8 cellular contexts compared by ENCODE assay signal in the genomic region with DNA sequence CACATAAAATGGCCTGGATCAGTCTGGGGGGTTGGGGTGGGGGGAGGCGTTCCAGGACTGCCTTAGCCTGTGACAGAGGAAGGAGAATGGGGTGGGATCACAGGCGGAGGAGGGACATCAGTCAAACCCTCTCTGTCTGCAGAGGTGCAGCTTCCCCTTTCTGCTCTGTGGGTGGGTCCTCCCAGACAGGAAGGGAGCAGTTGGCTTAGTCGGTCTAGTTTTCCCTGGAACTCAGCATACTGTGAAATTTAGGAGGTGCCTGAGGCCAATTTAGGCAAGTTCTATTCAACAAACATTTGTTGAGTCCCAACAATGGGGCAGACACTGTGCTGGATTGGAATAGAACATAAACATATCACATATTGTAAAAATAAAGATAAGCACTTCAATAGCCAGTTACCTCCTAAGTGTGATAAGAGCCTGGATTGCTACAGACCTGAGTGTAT. TPM values are rescaled to one million over a fixed set of nuclear protein-coding genes. Genes with fewer than 3 reads are reported as not detected.
DNase-seq lines count a peak whose midpoint lies in the region; ATAC-seq and TF ChIP-seq lines count a peak whose summit lies in the region.
"Not testable (repeated sequence)": the region's sequence is repeated elsewhere in the genome, so short reads cannot be mapped to it uniquely, and the experiment has no call there.

No MANE protein-coding gene starts in this region.

- peak overlapping the region; percentile 10 for H3K4me2 ChIP-seq in neural progenitor cell

- peak overlapping the region; percentile 81 to 84 for H3K27ac ChIP-seq in esophagus (ENCODE audit: low read depth in 2 of 2, low read length in 1 of 2)
- not testable (repeated sequence) for H3K27ac ChIP-seq in neural progenitor cell; aorta (ENCODE audit: low read depth in 1 of 2, low read length in 2 of 2)

- peak overlapping the region; percentile 89 for H2AFZ ChIP-seq in neural progenitor cell (replicated peaks)

- not testable (repeated sequence) for H3K27me3 ChIP-seq in esophagus (ENCODE audit: control insufficient read depth in 1 of 2, insufficient read depth in 2 of 2, low read length in 2 of 2); neural progenitor cell; aorta (ENCODE audit: control insufficient read depth in 1 of 2, insufficient read depth in 2 of 2, low read length in 1 of 2)

- not testable (repeated sequence) for H3F3A ChIP-seq in neural progenitor cell (ENCODE audit: low read depth)

- WGBS in esophagus, 2 donors: 25 to 34% methylated on average over 3 of the region's 3 CpGs
- WGBS in aorta, 2 donors: 23 to 24% methylated on average over 3 of the region's 3 CpGs

- not testable (repeated sequence) for H3K4me1 Mint-ChIP-seq in activated B cell treated with CpG ODN at 0.5 μM for 24 hours, neural progenitor cell

- not testable (repeated sequence) for H3K9me3 ChIP-seq in ES-I3 (ENCODE audit: control insufficient read depth, insufficient read depth, low read length); esophagus (ENCODE audit: control insufficient read depth in 2 of 2, insufficient read depth in 1 of 2, low read depth in 1 of 2, low read length in 1 of 2); neural progenitor cell (ENCODE audit: low read depth); aorta (ENCODE audit: control insufficient read depth, low read length)

- POLR2A ChIA-PET in activated B cell treated with CpG ODN at 0.5 μM for 24 hours (lab: Charles Lee): not testable (repeated sequence)

- H3K27me3 Mint-ChIP-seq in activated B cell treated with CpG ODN at 0.5 μM for 24 hours; neural progenitor cell (ENCODE audit: insufficient read depth, low read depth): not testable (repeated sequence)

- H4K20me1 ChIP-seq in neural progenitor cell (ENCODE audit: low read depth): not testable (repeated sequence)

- H3K4me1 ChIP-seq in ES-I3 (ENCODE audit: insufficient read depth, low read length); esophagus (ENCODE audit: control insufficient read depth in 2 of 2, insufficient read depth in 2 of 2, low read length in 1 of 2); neural progenitor cell; aorta (ENCODE audit: control insufficient read depth in 1 of 2, insufficient read depth in 2 of 2, low read length in 2 of 2): not testable (repeated sequence)

- peak overlapping the region; percentile 53; the same call in 1 of the 2 replicates for H3K9ac ChIP-seq in ES-I3 (ENCODE audit: low read depth, low read length)
- not testable (repeated sequence) for H3K9ac ChIP-seq in neural progenitor cell

- H3K36me3 ChIP-seq in ES-I3 (ENCODE audit: insufficient read depth, low read length); esophagus (ENCODE audit: control insufficient read depth in 2 of 2, insufficient read depth in 2 of 2, low read length in 1 of 2); neural progenitor cell; aorta (ENCODE audit: control insufficient read depth in 1 of 2, insufficient read depth in 2 of 2, low read length in 1 of 2): not testable (repeated sequence)

- not testable (repeated sequence) for H3K36me3 Mint-ChIP-seq in activated B cell treated with CpG ODN at 0.5 μM for 24 hours (ENCODE audit: low read depth); neural progenitor cell

- intact Hi-C loops in activated B cell treated with CpG ODN at 0.5 μM for 24 hours (cut with micrococcal nuclease); aorta (cut with DNase I): not testable (repeated sequence)

- not testable (repeated sequence) for H3K27ac Mint-ChIP-seq in activated B cell treated with CpG ODN at 0.5 μM for 24 hours, neural progenitor cell

- peak; percentile 58 for ATAC-seq in activated B cell treated with CpG ODN at 0.5 μM for 24 hours (ENCODE audit: low read depth)
- ATAC-seq in aorta (ENCODE audit: low FRiP score): peak; percentile 64

- H3K9me3 Mint-ChIP-seq in activated B cell treated with CpG ODN at 0.5 μM for 24 hours, neural progenitor cell: not testable (repeated sequence)

- H3K4me3 ChIP-seq in esophagus (ENCODE audit: low read depth in 1 of 2, low read length in 2 of 2); neural progenitor cell; aorta (ENCODE audit: low read length in 2 of 2): not testable (repeated sequence)

- not testable (repeated sequence) for TF ChIP-seq CTCF in activated B cell treated with CpG ODN at 0.5 μM for 24 hours (IDR thresholded peaks at IDR 0.05); neural progenitor cell (IDR thresholded peaks at IDR 0.05)

- DNase-seq in Kasumi-1 (lab: John Stamatoyannopoulos, UW) (peak; percentile 77 to 86), OCI-M1 (lab: John Stamatoyannopoulos, UW) (peak; percentile 89), kidney tubule cell (ENCODE audit: low spot score) (peak; percentile 37)
- DNase-seq in activated B cell treated with CpG ODN at 0.5 μM for 24 hours; neural progenitor cell (ENCODE audit: low spot score); aorta: not testable (repeated sequence)

- not testable (repeated sequence) for H3K4me3 Mint-ChIP-seq in activated B cell treated with CpG ODN at 0.5 μM for 24 hours, neural progenitor cell

- CTCF ChIA-PET in activated B cell treated with CpG ODN at 0.5 μM for 24 hours (lab: Charles Lee): not testable (repeated sequence)

- H3K79me2 ChIP-seq in neural progenitor cell (ENCODE audit: low read depth): not testable (repeated sequence)

RNA-seq across cellular contexts. Expression of a gene that starts 19.2 kb away (rescaled TPM):
- total RNA-seq in activated B cell treated with CpG ODN at 0.5 μM for 24 hours (112 and 140 TPM in 2 replicates), neural progenitor cell (ENCODE audit: low replicate concordance) (92.5 and 121 TPM in 2 replicates), aorta (100 to 1,000 TPM in 1 of 2 donors, 10 to 100 TPM in 1; 99.4 to 143 TPM)
- polyA plus RNA-seq in esophagus (100 to 1,000 TPM; 110 to 115 TPM), aorta (10 to 100 TPM; 22.5 to 68.1 TPM)
